In genomic region chr10:114077815-114078219, GRCh38 we compare ENCODE assay signal across 1 cellular context.
TF ChIP-seq lines count a peak whose summit lies in the region.

No MANE protein-coding gene starts in this region.

TF ChIP-seq in HepG2, 621 proteins besides CTCF, POLR2A, EP300 and RAD21 (continued from another document):
- no peak for TF ChIP-seq REST (IDR thresholded peaks at IDR 0.05; ENCODE audit: borderline replicate concordance in 1 of 2, low read depth in 1 of 2, low read length in 2 of 2)
- no peak for TF ChIP-seq ZSCAN29 (CRISPR knock-in tag; conservative IDR thresholded peaks at IDR 0.05)
- no peak for TF ChIP-seq ZNF775 (CRISPR knock-in tag; IDR thresholded peaks at IDR 0.05; ENCODE audit: borderline replicate concordance)
- TF ChIP-seq ATF5 (CRISPR knock-in tag; IDR thresholded peaks at IDR 0.05; ENCODE audit: low read depth) = no peak
- no peak for TF ChIP-seq ZBTB8A (CRISPR knock-in tag; IDR thresholded peaks at IDR 0.05; ENCODE audit: borderline replicate concordance, low read depth)
